ENCODE assay signal across 1 cellular context in genomic region chr3:10115326-10116137, GRCh38.
TF ChIP-seq lines count a peak whose summit lies in the region.

Gene BRK1 (plus strand): TSS chr3:10115675. CDS start chr3:10115702, 27 bp downstream.

TF ChIP-seq in WTC11, 78 proteins besides CTCF, POLR2A, EP300 and RAD21 (continued from another document):
- TF ChIP-seq, protein P1, sequence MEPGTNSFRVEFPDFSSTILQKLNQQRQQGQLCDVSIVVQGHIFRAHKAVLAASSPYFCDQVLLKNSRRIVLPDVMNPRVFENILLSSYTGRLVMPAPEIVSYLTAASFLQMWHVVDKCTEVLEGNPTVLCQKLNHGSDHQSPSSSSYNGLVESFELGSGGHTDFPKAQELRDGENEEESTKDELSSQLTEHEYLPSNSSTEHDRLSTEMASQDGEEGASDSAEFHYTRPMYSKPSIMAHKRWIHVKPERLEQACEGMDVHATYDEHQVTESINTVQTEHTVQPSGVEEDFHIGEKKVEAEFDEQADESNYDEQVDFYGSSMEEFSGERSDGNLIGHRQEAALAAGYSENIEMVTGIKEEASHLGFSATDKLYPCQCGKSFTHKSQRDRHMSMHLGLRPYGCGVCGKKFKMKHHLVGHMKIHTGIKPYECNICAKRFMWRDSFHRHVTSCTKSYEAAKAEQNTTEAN (CRISPR knock-in tag; IDR thresholded peaks at IDR 0.05) = no peak
- 0 out of 2 replicates have a peak, but pooled peaks have one; percentile 34 for TF ChIP-seq ARID4B (CRISPR knock-in tag; IDR thresholded peaks at IDR 0.05; ENCODE audit: borderline replicate concordance)
- peak; percentile 18; the same call in 1 of the 2 replicates for TF ChIP-seq ETV6 (CRISPR knock-in tag; IDR thresholded peaks at IDR 0.05)
- no peak for TF ChIP-seq ELF4 (CRISPR knock-in tag; IDR thresholded peaks at IDR 0.05; ENCODE audit: low read depth)
- TF ChIP-seq ZNF232 (CRISPR knock-in tag; IDR thresholded peaks at IDR 0.05) = 0 out of 2 replicates have a peak, but pooled peaks have one; percentile 24
- TF ChIP-seq NFE2L1 (CRISPR knock-in tag; IDR thresholded peaks at IDR 0.05) = peak; percentile 55; the same call in 1 of the 2 replicates
- 0 out of 2 replicates have a peak, but pooled peaks have one; percentile 58 for TF ChIP-seq MYBL2 (CRISPR knock-in tag; IDR thresholded peaks at IDR 0.05)
- no peak for TF ChIP-seq NFATC4 (CRISPR knock-in tag; IDR thresholded peaks at IDR 0.05)
- TF ChIP-seq TEAD1 (CRISPR knock-in tag; IDR thresholded peaks at IDR 0.05) = peak; percentile 33; the same call in 1 of the 2 replicates
- TF ChIP-seq SMAD3 (CRISPR knock-in tag; IDR thresholded peaks at IDR 0.05; ENCODE audit: borderline replicate concordance) = 0 out of 2 replicates have a peak, but pooled peaks have one; percentile 39
- TF ChIP-seq, protein P2, sequence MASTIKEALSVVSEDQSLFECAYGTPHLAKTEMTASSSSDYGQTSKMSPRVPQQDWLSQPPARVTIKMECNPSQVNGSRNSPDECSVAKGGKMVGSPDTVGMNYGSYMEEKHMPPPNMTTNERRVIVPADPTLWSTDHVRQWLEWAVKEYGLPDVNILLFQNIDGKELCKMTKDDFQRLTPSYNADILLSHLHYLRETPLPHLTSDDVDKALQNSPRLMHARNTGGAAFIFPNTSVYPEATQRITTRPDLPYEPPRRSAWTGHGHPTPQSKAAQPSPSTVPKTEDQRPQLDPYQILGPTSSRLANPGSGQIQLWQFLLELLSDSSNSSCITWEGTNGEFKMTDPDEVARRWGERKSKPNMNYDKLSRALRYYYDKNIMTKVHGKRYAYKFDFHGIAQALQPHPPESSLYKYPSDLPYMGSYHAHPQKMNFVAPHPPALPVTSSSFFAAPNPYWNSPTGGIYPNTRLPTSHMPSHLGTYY (CRISPR knock-in tag; IDR thresholded peaks at IDR 0.05) = no peak
- no peak for TF ChIP-seq ATF3 (CRISPR knock-in tag; conservative IDR thresholded peaks at IDR 0.05)
- TF ChIP-seq ATF1 (CRISPR knock-in tag; IDR thresholded peaks at IDR 0.05) = no peak
- TF ChIP-seq SOX15 (CRISPR knock-in tag; IDR thresholded peaks at IDR 0.05) = no peak
TF ChIP-seq in WTC11: peak in this region for 14.
